13 cellular contexts compared by ENCODE assay signal in the genomic region with DNA sequence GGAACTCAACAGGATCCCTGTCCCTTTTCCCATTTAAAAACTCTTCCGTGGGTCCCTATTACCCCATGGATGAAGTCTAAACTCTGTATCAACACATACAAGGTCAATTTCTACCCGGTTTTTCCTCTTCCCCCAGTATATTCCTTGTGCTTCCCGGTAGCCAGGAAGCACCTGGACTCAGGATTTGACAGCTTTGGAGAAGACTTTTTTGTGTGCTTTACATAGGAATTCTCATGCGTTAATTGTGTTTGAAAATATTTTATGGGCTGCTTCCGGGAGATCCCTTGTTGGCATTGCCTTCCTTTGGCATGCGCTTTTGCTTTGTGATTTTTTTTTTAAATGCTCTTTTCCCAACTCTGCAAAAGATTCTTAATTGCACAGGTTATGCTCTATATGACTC. TPM values are rescaled to one million over a fixed set of nuclear protein-coding genes. Genes with fewer than 3 reads are reported as not detected.
DNase-seq lines count a peak whose midpoint lies in the region; ATAC-seq and TF ChIP-seq lines count a peak whose summit lies in the region.
"Had no signal": no experiment of that assay in that cellular context is flagged by ENCODE, and none has a peak within 500 bp of the region (broad histone marks: within the 10 kb centered on the region; RNA-seq: fewer than 3 reads in every experiment).

No MANE protein-coding gene starts in this region.

- BruUV-seq in A673 (replicated peaks; lab: Mats Ljungman, UMichigan), result no TSS peak

- no peaks in the 10 kb centered on the region for H3K9me3 ChIP-seq in stomach smooth muscle (ENCODE audit: control insufficient read depth in 2 of 2, low read length in 2 of 2)
- no peaks in the 10 kb centered on the region for H3K9me3 ChIP-seq in A673 (ENCODE audit: low read depth, low read length, poor library complexity, severe bottlenecking)
- H3K9me3 ChIP-seq: adrenal gland had no signal

- no peaks in the 10 kb centered on the region for H3K9me3 Mint-ChIP-seq in activated CD4-positive, alpha-beta memory T cell treated with anti-CD3 and anti-CD28 coated beads, Interleukin-2, amount 10 ng/mL, durations not matched to agents 7 days and 5 days
- no peaks in the 10 kb centered on the region for H3K9me3 Mint-ChIP-seq in activated CD4-positive, alpha-beta memory T cell treated with anti-CD3 and anti-CD28 coated beads for 36 hours
- H3K9me3 Mint-ChIP-seq in activated T-helper 1 cell treated with anti-CD3 and anti-CD28 coated beads, Interleukin-12 subunit alpha, Interleukin-12 subunit beta, Interleukin-2, Interleukin-4 antibody, amounts not matched to agents 30 ng/mL and 10 ng/mL and 1 ng/mL, durations not matched to agents 14 hours and 24 hours and 36 hours, result no peaks in the 10 kb centered on the region
- H3K9me3 Mint-ChIP-seq: naive B cell had no signal

- intact Hi-C loops in activated CD4-positive, alpha-beta memory T cell treated with anti-CD3 and anti-CD28 coated beads for 36 hours (cut with micrococcal nuclease), result loop anchor here (10.0 kb wide), 1 partner anchor 1717 kb away; the partner anchor contains the start of gene PRDX4
- intact Hi-C loops in activated T-helper 1 cell treated with anti-CD3 and anti-CD28 coated beads, Interleukin-12 subunit alpha, Interleukin-12 subunit beta, Interleukin-2, Interleukin-4 antibody, amounts not matched to agents 30 ng/mL and 10 ng/mL and 1 ng/mL, durations not matched to agents 14 hours and 24 hours and 36 hours (cut with micrococcal nuclease), result loop anchor here (10.0 kb wide), 1 partner anchor 573 kb away; the partner anchor contains the start of gene CNKSR2
- intact Hi-C loops in left colon (cut with DNase I, micrococcal nuclease) (no loop called here), A673 (cut with micrococcal nuclease; ENCODE audit: unreplicated experiment) (no loop called here)

- H3K27me3 ChIP-seq in stomach smooth muscle (ENCODE audit: control insufficient read depth in 1 of 2, insufficient read depth in 2 of 2, low read length in 2 of 2) (peaks cover 0 to 2% of the 10 kb centered on the region in 2 donors), A673 (replicated peaks; ENCODE audit: insufficient read depth, low read depth, low read length, poor library complexity) (no peaks in the 10 kb centered on the region)
- H3K27me3 ChIP-seq: adrenal gland had no signal

- no peak for TF ChIP-seq CTCF in A673 (conservative IDR thresholded peaks at IDR 0.05; ENCODE audit: low read depth, low read length)

- DNase-seq in activated CD4-positive, alpha-beta memory T cell treated with anti-CD3 and anti-CD28 coated beads, Interleukin-2, amount 10 ng/mL, durations not matched to agents 7 days and 5 days, result no peak
- DNase-seq in activated CD4-positive, alpha-beta memory T cell treated with anti-CD3 and anti-CD28 coated beads for 36 hours, result no peak
- no peak for DNase-seq in activated T-helper 1 cell treated with anti-CD3 and anti-CD28 coated beads, Interleukin-12 subunit alpha, Interleukin-12 subunit beta, Interleukin-2, Interleukin-4 antibody, amounts not matched to agents 30 ng/mL and 10 ng/mL and 1 ng/mL, durations not matched to agents 14 hours and 24 hours and 36 hours (ENCODE audit: low spot score)
- DNase-seq in left colon (no peak), A673 (ENCODE audit: low spot score) (no peak), T1000 (lab: John Stamatoyannopoulos, UW) (no peak)
- DNase-seq: ACHN, naive B cell had no signal

- H3K27me3 Mint-ChIP-seq in activated CD4-positive, alpha-beta memory T cell treated with anti-CD3 and anti-CD28 coated beads, Interleukin-2, amount 10 ng/mL, durations not matched to agents 7 days and 5 days, result no peaks in the 10 kb centered on the region
- no peaks in the 10 kb centered on the region for H3K27me3 Mint-ChIP-seq in activated CD4-positive, alpha-beta memory T cell treated with anti-CD3 and anti-CD28 coated beads for 36 hours
- no peaks in the 10 kb centered on the region for H3K27me3 Mint-ChIP-seq in activated T-helper 1 cell treated with anti-CD3 and anti-CD28 coated beads, Interleukin-12 subunit alpha, Interleukin-12 subunit beta, Interleukin-2, Interleukin-4 antibody, amounts not matched to agents 30 ng/mL and 10 ng/mL and 1 ng/mL, durations not matched to agents 14 hours and 24 hours and 36 hours (ENCODE audit: insufficient read depth)
- H3K27me3 Mint-ChIP-seq: naive B cell had no signal

- H3K36me3 Mint-ChIP-seq in activated CD4-positive, alpha-beta memory T cell treated with anti-CD3 and anti-CD28 coated beads, Interleukin-2, amount 10 ng/mL, durations not matched to agents 7 days and 5 days (ENCODE audit: low read depth), result peaks cover 15% of the 10 kb centered on the region
- peaks cover 7% of the 10 kb centered on the region for H3K36me3 Mint-ChIP-seq in activated CD4-positive, alpha-beta memory T cell treated with anti-CD3 and anti-CD28 coated beads for 36 hours
- H3K36me3 Mint-ChIP-seq in activated T-helper 1 cell treated with anti-CD3 and anti-CD28 coated beads, Interleukin-12 subunit alpha, Interleukin-12 subunit beta, Interleukin-2, Interleukin-4 antibody, amounts not matched to agents 30 ng/mL and 10 ng/mL and 1 ng/mL, durations not matched to agents 14 hours and 24 hours and 36 hours (ENCODE audit: low read depth), result peaks cover 13% of the 10 kb centered on the region
- H3K36me3 Mint-ChIP-seq: naive B cell had no signal

- CTCF ChIA-PET in activated CD4-positive, alpha-beta memory T cell treated with anti-CD3 and anti-CD28 coated beads, Interleukin-2, amount 10 ng/mL, durations not matched to agents 7 days and 5 days (lab: Charles Lee), result no interaction called here
- CTCF ChIA-PET in activated CD4-positive, alpha-beta memory T cell treated with anti-CD3 and anti-CD28 coated beads for 36 hours (lab: Charles Lee), result no interaction called here
- CTCF ChIA-PET in A673 (lab: Charles Lee), result no interaction called here

- peak overlapping the region; percentile 21 for H3K27ac Mint-ChIP-seq in activated CD4-positive, alpha-beta memory T cell treated with anti-CD3 and anti-CD28 coated beads, Interleukin-2, amount 10 ng/mL, durations not matched to agents 7 days and 5 days
- H3K27ac Mint-ChIP-seq in activated CD4-positive, alpha-beta memory T cell treated with anti-CD3 and anti-CD28 coated beads for 36 hours, result no peak overlapping the region
- H3K27ac Mint-ChIP-seq in activated T-helper 1 cell treated with anti-CD3 and anti-CD28 coated beads, Interleukin-12 subunit alpha, Interleukin-12 subunit beta, Interleukin-2, Interleukin-4 antibody, amounts not matched to agents 30 ng/mL and 10 ng/mL and 1 ng/mL, durations not matched to agents 14 hours and 24 hours and 36 hours, result peak overlapping the region; percentile 40

- no peak overlapping the region for H3K4me3 Mint-ChIP-seq in activated CD4-positive, alpha-beta memory T cell treated with anti-CD3 and anti-CD28 coated beads, Interleukin-2, amount 10 ng/mL, durations not matched to agents 7 days and 5 days
- H3K4me3 Mint-ChIP-seq in activated CD4-positive, alpha-beta memory T cell treated with anti-CD3 and anti-CD28 coated beads for 36 hours, result no peak overlapping the region
- H3K4me3 Mint-ChIP-seq in activated T-helper 1 cell treated with anti-CD3 and anti-CD28 coated beads, Interleukin-12 subunit alpha, Interleukin-12 subunit beta, Interleukin-2, Interleukin-4 antibody, amounts not matched to agents 30 ng/mL and 10 ng/mL and 1 ng/mL, durations not matched to agents 14 hours and 24 hours and 36 hours, result no peak overlapping the region
- H3K4me3 Mint-ChIP-seq: naive B cell had no signal

- H3K27ac ChIP-seq in stomach smooth muscle (ENCODE audit: low read length) (no peak overlapping the region), A673 (ENCODE audit: low read depth, low read length, poor library complexity, severe bottlenecking) (no peak overlapping the region)

- ATAC-seq in left colon, result peak; percentile 43
- no peak for ATAC-seq in GM18520 (IDR thresholded peaks at IDR 0.05; ENCODE audit: unreplicated experiment)

- H3K36me3 ChIP-seq in stomach smooth muscle (ENCODE audit: control insufficient read depth in 2 of 2, insufficient read depth in 2 of 2, low read length in 2 of 2) (no peaks in the 10 kb centered on the region), A673 (ENCODE audit: insufficient read depth, low read length, poor library complexity, severe bottlenecking) (no peaks in the 10 kb centered on the region)
- H3K36me3 ChIP-seq: adrenal gland had no signal

- H3K9ac ChIP-seq in stomach smooth muscle (ENCODE audit: low read length in 2 of 2), result peak overlapping the region in 1 of 2 donors; percentile 14

- H3K4me1 Mint-ChIP-seq in activated CD4-positive, alpha-beta memory T cell treated with anti-CD3 and anti-CD28 coated beads, Interleukin-2, amount 10 ng/mL, durations not matched to agents 7 days and 5 days, result peaks cover 39% of the 10 kb centered on the region
- H3K4me1 Mint-ChIP-seq in activated CD4-positive, alpha-beta memory T cell treated with anti-CD3 and anti-CD28 coated beads for 36 hours (ENCODE audit: low read depth), result peaks cover 53% of the 10 kb centered on the region
- H3K4me1 Mint-ChIP-seq in activated T-helper 1 cell treated with anti-CD3 and anti-CD28 coated beads, Interleukin-12 subunit alpha, Interleukin-12 subunit beta, Interleukin-2, Interleukin-4 antibody, amounts not matched to agents 30 ng/mL and 10 ng/mL and 1 ng/mL, durations not matched to agents 14 hours and 24 hours and 36 hours (ENCODE audit: low read depth), result peaks cover 31% of the 10 kb centered on the region

- POLR2A ChIA-PET in activated CD4-positive, alpha-beta memory T cell treated with anti-CD3 and anti-CD28 coated beads, Interleukin-2, amount 10 ng/mL, durations not matched to agents 7 days and 5 days (lab: Charles Lee), result no interaction called here
- POLR2A ChIA-PET in activated CD4-positive, alpha-beta memory T cell treated with anti-CD3 and anti-CD28 coated beads for 36 hours (lab: Charles Lee), result no interaction called here
- POLR2A ChIA-PET in A673 (lab: Charles Lee; ENCODE audit: low non-redundant PET), result no interaction called here

- peaks cover 16% of the 10 kb centered on the region for H3K4me1 ChIP-seq in stomach smooth muscle (ENCODE audit: control insufficient read depth, insufficient read depth, low read length)
- peaks cover 18% of the 10 kb centered on the region for H3K4me1 ChIP-seq in A673 (ENCODE audit: insufficient read depth, low read length, poor library complexity, severe bottlenecking)

- H3K4me3 ChIP-seq in stomach smooth muscle (ENCODE audit: low read length in 2 of 2) (peak overlapping the region; percentile 8 to 11), A673 (ENCODE audit: low read depth, low read length, poor library complexity, severe bottlenecking) (no peak overlapping the region)
- H3K4me3 ChIP-seq: adrenal gland, coronary artery, K562 had no signal

RNA-seq across cellular contexts. Expression of gene SMS, which starts 7.2 kb away (rescaled TPM):
- 10 to 100 TPM; 73.9 TPM for total RNA-seq in activated CD4-positive, alpha-beta memory T cell treated with anti-CD3 and anti-CD28 coated beads, Interleukin-2, amount 10 ng/mL, durations not matched to agents 7 days and 5 days
- 100 to 1,000 TPM; 119 to 120 TPM for total RNA-seq in activated CD4-positive, alpha-beta memory T cell treated with anti-CD3 and anti-CD28 coated beads for 36 hours
- 144 and 145 TPM in 2 replicates for total RNA-seq in activated T-helper 1 cell treated with anti-CD3 and anti-CD28 coated beads, Interleukin-12 subunit alpha, Interleukin-12 subunit beta, Interleukin-2, Interleukin-4 antibody, amounts not matched to agents 30 ng/mL and 10 ng/mL and 1 ng/mL, durations not matched to agents 14 hours and 24 hours and 36 hours
- total RNA-seq in left colon (10 to 100 TPM; 55.4 to 56.3 TPM), A673 (2021) (108 and 110 TPM in 2 replicates)

Comparison
In these comparisons a context has a peak if more than half of its experiments do, and no peak if none do; other contexts are left out.
1. intact Hi-C loops: an anchor here in activated CD4-positive, alpha-beta memory T cell treated with anti-CD3 and anti-CD28 coated beads for 36 hours (10.0 kb wide) and activated T-helper 1 cell treated with anti-CD3 and anti-CD28 coated beads, Interleukin-12 subunit alpha, Interleukin-12 subunit beta, Interleukin-2, Interleukin-4 antibody, amounts not matched to agents 30 ng/mL and 10 ng/mL and 1 ng/mL, durations not matched to agents 14 hours and 24 hours and 36 hours (10.0 kb wide); none called in left colon and A673.